In genomic region chr7:139777948-139778841, GRCh38 we compare ENCODE assay signal across 8 cellular contexts. TPM values are rescaled to one million over a fixed set of nuclear protein-coding genes. Genes with fewer than 3 reads are reported as not detected.
DNase-seq lines count a peak whose midpoint lies in the region; ATAC-seq, FAIRE-seq and TF ChIP-seq lines count a peak whose summit lies in the region.

Gene HIPK2, minus strand, starts transcription at chr7:139777998. Its CDS starts 375 bp downstream, at chr7:139777623.

- H3K4me3 ChIP-seq in WERI-Rb-1 (ENCODE audit: low read depth, low read length) (peak within 1 kb of the TSS; percentile 84), breast epithelium (peak within 1 kb of the TSS; percentile 84 to 89 (median 84)), skin epidermis (peak within 1 kb of the TSS; percentile 65 to 87 (median 81))

- TF ChIP-seq POLR2A in GM12892 (IDR thresholded peaks at IDR 0.05; ENCODE audit: low read depth, low read length) (peak; percentile 37; the same call in 1 of the 2 replicates), breast epithelium (IDR thresholded peaks at IDR 0.05) (no peak)

- no peaks in the 10 kb centered on the region for H3K9me3 ChIP-seq in WERI-Rb-1 (ENCODE audit: severe bottlenecking)
- no peaks in the 10 kb centered on the region for H3K9me3 ChIP-seq in breast epithelium

- TF ChIP-seq CTCF in WERI-Rb-1 (IDR thresholded peaks at IDR 0.05; ENCODE audit: low read depth, low read length), result no peak
- no peak for TF ChIP-seq CTCF in breast epithelium (IDR thresholded peaks at IDR 0.05)

- peaks cover 21% of the 10 kb centered on the region for H3K36me3 ChIP-seq in WERI-Rb-1
- H3K36me3 ChIP-seq in breast epithelium, result no peaks in the 10 kb centered on the region

- peaks cover 0 to 7% of the 10 kb centered on the region in 2 donors for H3K4me1 ChIP-seq in breast epithelium

- FAIRE-seq in GM12892 (lab: Jason Lieb, UNC), result peak; percentile 69

- peak; percentile 66 for ATAC-seq in HG02678 (IDR thresholded peaks at IDR 0.05; ENCODE audit: unreplicated experiment)

- peak; percentile 83 for DNase-seq in GM12892 (ENCODE audit: insufficient read length)
- peak; percentile 35 for DNase-seq in NCI-H146 treated with DMSO at 0.1 percent for 48 hours (lab: John Stamatoyannopoulos, UW; ENCODE audit: unreplicated experiment)
- DNase-seq in WERI-Rb-1, result peak; percentile 87
- DNase-seq in breast epithelium (ENCODE audit: low spot score in 2 of 2), result peak; percentile 51 to 69
- DNase-seq in iPS-NIHi11 (ENCODE audit: low spot score), result peak; percentile 95
- no peak for DNase-seq in NAMALWA (ENCODE audit: low spot score)

- intact Hi-C loops in breast epithelium (cut with DNase I; ENCODE audit: low total_unique reads), result loop anchor here (1.0 kb wide), 1 partner anchor 128 kb away; no protein-coding TSS in a partner anchor

- no peaks in the 10 kb centered on the region for H3K27me3 ChIP-seq in WERI-Rb-1 (ENCODE audit: insufficient read depth, low read depth, severe bottlenecking)
- no peaks in the 10 kb centered on the region for H3K27me3 ChIP-seq in breast epithelium

- H3K27ac ChIP-seq in WERI-Rb-1 (peak within 1 kb of the TSS; percentile 91), breast epithelium (peak within 1 kb of the TSS; percentile 96 to 99), skin epidermis (peak within 1 kb of the TSS; percentile 63 to 95 (median 89))

RNA-seq across cellular contexts. Expression of gene HIPK2, which starts in this region (rescaled TPM):
- 26.3 TPM for polyA plus RNA-seq in GM12892 (2012; ENCODE audit: missing spikeins)
- total RNA-seq in breast epithelium, result 10 to 100 TPM; 26.4 to 31.8 (median 31.1) TPM
